Comparison of ENCODE assay signal across 7 cellular contexts in genomic region chr3:62622553-62623174, GRCh38.
DNase-seq lines count a peak whose midpoint lies in the region; ATAC-seq, FAIRE-seq and TF ChIP-seq lines count a peak whose summit lies in the region.

No MANE protein-coding gene starts in this region.

- H2AK5ac ChIP-seq in H1 (ENCODE audit: low read depth, low read length) (no peak overlapping the region), mesendoderm (ENCODE audit: low read length) (no peak overlapping the region)

- H3K9ac ChIP-seq in H1 (replicated peaks in 1 of 4; ENCODE audit: extremely low read depth in 1 of 4, low read depth in 3 of 4, low read length in 3 of 4) (no peak overlapping the region), mesendoderm (ENCODE audit: low read length) (no peak overlapping the region)

- no peak overlapping the region for H3K14ac ChIP-seq in H1 (ENCODE audit: insufficient read length)

- H4K5ac ChIP-seq in H1 (ENCODE audit: insufficient read length, low read depth, low read length) (no peak overlapping the region), mesendoderm (ENCODE audit: low read length) (no peak overlapping the region)

- no peaks in the 10 kb centered on the region for H4K20me1 ChIP-seq in H1 (replicated peaks in 1 of 2; ENCODE audit: control insufficient read depth in 1 of 2, insufficient read depth in 2 of 2, low read length in 2 of 2)

- H3K4me2 ChIP-seq in H1 (ENCODE audit: insufficient read depth in 1 of 2, low read depth in 2 of 2, low read length in 2 of 2) = no peak overlapping the region
- H3K4me2 ChIP-seq in mesendoderm (ENCODE audit: low read length) = no peak overlapping the region

- no peak overlapping the region for H3K4me3 ChIP-seq in H1 (ENCODE audit: extremely low read depth in 1 of 4, insufficient read depth in 2 of 4, low read depth in 3 of 4, low read length in 4 of 4)
- H3K4me3 ChIP-seq in mesendoderm (ENCODE audit: low read length) = no peak overlapping the region

- no peaks in the 10 kb centered on the region for H3K27me3 ChIP-seq in H1 (replicated peaks in 1 of 4; ENCODE audit: control insufficient read depth in 3 of 4, extremely low read depth in 1 of 4, insufficient read depth in 3 of 4, low read length in 3 of 4)
- H3K27me3 ChIP-seq in mesendoderm (ENCODE audit: insufficient read depth, low read length, poor library complexity) = no peaks in the 10 kb centered on the region

- H3K79me1 ChIP-seq in H1 (ENCODE audit: low read depth, low read length) (no peaks in the 10 kb centered on the region), mesendoderm (ENCODE audit: low read length) (no peaks in the 10 kb centered on the region)

- ATAC-seq in HG02798 (IDR thresholded peaks at IDR 0.05; ENCODE audit: poor library complexity, unreplicated experiment) (peak; percentile 71), GM18861 (IDR thresholded peaks at IDR 0.05; ENCODE audit: unreplicated experiment) (no peak), HG03280 (IDR thresholded peaks at IDR 0.05; ENCODE audit: unreplicated experiment) (no peak)

- H4K8ac ChIP-seq in H1 (ENCODE audit: extremely low read depth, insufficient read depth, low read length) (no peak overlapping the region), mesendoderm (ENCODE audit: low read depth, low read length) (no peak overlapping the region)

- CTCF ChIA-PET in GM10248 (lab: Yijun Ruan, JAX) (interaction anchor here (0.9 to 5.0 kb wide), 14 partner anchors 8 to 1196 kb away, joined by 3 to 25 read pairs (median 4); partner anchors contain the start of gene C3orf49), H1 (lab: Charles Lee; ENCODE audit: partially characterized antibody) (interaction anchor here (0.6 to 3.5 kb wide), 31 partner anchors 9 to 1733 kb away, joined by 3 to 20 read pairs (median 5); no protein-coding TSS in a partner anchor)

- H3K27ac ChIP-seq in H1 (ENCODE audit: low read depth, low read length) (no peak overlapping the region), mesendoderm (ENCODE audit: low read depth, low read length) (no peak overlapping the region)

- H3K18ac ChIP-seq in H1 (ENCODE audit: extremely low read depth, low read length) (no peak overlapping the region), mesendoderm (ENCODE audit: low read length) (no peak overlapping the region)

- TF ChIP-seq RAD21 in H1 (IDR thresholded peaks at IDR 0.05 in 1 of 2, conservative IDR thresholded peaks at IDR 0.05 in 1 of 2; ENCODE audit: low read depth in 2 of 2, low read length in 2 of 2) = peak; percentile 83 to 88

- no peaks in the 10 kb centered on the region; the same call in 1 of the 2 replicates for H3K23me2 ChIP-seq in H1 (ENCODE audit: low read depth, low read length)

- no peaks in the 10 kb centered on the region for H3K4me1 ChIP-seq in H1 (replicated peaks in 1 of 4; ENCODE audit: control insufficient read depth in 3 of 4, insufficient read depth in 4 of 4, low read length in 3 of 4)
- no peaks in the 10 kb centered on the region for H3K4me1 ChIP-seq in mesendoderm (ENCODE audit: control insufficient read depth, low read depth, low read length)

- H3K36me3 ChIP-seq in H1 (ENCODE audit: control insufficient read depth in 2 of 4, insufficient read depth in 4 of 4, low read length in 3 of 4) = no peaks in the 10 kb centered on the region
- no peaks in the 10 kb centered on the region for H3K36me3 ChIP-seq in mesendoderm (ENCODE audit: control insufficient read depth, insufficient read depth, low read length)

- WGBS in H1 (ENCODE audit: extremely low coverage in 1 of 2, insufficient coverage in 1 of 2, insufficient read length in 1 of 2, insufficient replicate concordance in 2 of 2, low coverage in 1 of 2, low lambda C conversion rate in 2 of 2, missing lambda C conversion rate in 1 of 2), 2 experiments = 63% methylated on average over 5 of the region's 5 CpGs; no CpG with 5 or more reads in 1 of the 2 experiments
- WGBS in mesendoderm (ENCODE audit: extremely low coverage, insufficient coverage, low lambda C conversion rate) = no CpG with 5 or more reads among the region's 5 CpGs

- H3K79me2 ChIP-seq in H1 (ENCODE audit: control insufficient read depth in 1 of 2, insufficient read depth in 2 of 2, low read length in 2 of 2) (no peaks in the 10 kb centered on the region), mesendoderm (ENCODE audit: control insufficient read depth, insufficient read depth, low read length) (no peaks in the 10 kb centered on the region)

- no peak overlapping the region for H2BK20ac ChIP-seq in H1 (ENCODE audit: low read length)

- DNase-seq in GM10248 (ENCODE audit: extremely low spot score) = peak; percentile 21
- peak; percentile 2 for DNase-seq in NOMO-1 treated with dmso at 0.1 percent for 144 hours (lab: John Stamatoyannopoulos, UW; ENCODE audit: unreplicated experiment)
- DNase-seq in H1 (ENCODE audit: low read depth in 1 of 2, low spot score in 2 of 2) = no peak
- peak; percentile 69 for DNase-seq in mesendoderm

- FAIRE-seq in H1 (lab: Jason Lieb, UNC) = peak; percentile 98

- H2AFZ ChIP-seq in H1 (ENCODE audit: low read length) = no peak overlapping the region

- H3K56ac ChIP-seq in H1 (replicated peaks; ENCODE audit: insufficient read length, low read depth, low read length) (no peak overlapping the region), mesendoderm (ENCODE audit: low read length) (no peak overlapping the region)

- H2BK120ac ChIP-seq in H1 (replicated peaks; ENCODE audit: low read depth, low read length) (no peak overlapping the region), mesendoderm (ENCODE audit: low read depth, low read length) (no peak overlapping the region)

- POLR2A ChIA-PET in GM10248 (lab: Yijun Ruan, JAX) (no interaction called here), H1 (lab: Charles Lee; ENCODE audit: partially characterized antibody) (interaction anchor here (0.8 kb wide), 1 partner anchor 605 kb away, joined by 3 read pairs; no protein-coding TSS in a partner anchor)

- no peak overlapping the region for H2BK5ac ChIP-seq in H1 (ENCODE audit: low read depth, low read length)
- H2BK5ac ChIP-seq in mesendoderm (ENCODE audit: low read length) = no peak overlapping the region

- no peak for TF ChIP-seq POLR2A in H1 (IDR thresholded peaks at IDR 0.05; ENCODE audit: control extremely low read depth in 1 of 2, low read depth in 2 of 2, low read length in 2 of 2)

- no peak overlapping the region for H4K91ac ChIP-seq in H1 (replicated peaks; ENCODE audit: insufficient read length, low read length)

- no peak overlapping the region for H3K23ac ChIP-seq in H1 (ENCODE audit: insufficient read length)
- no peak overlapping the region for H3K23ac ChIP-seq in mesendoderm (ENCODE audit: low read length)

- TF ChIP-seq CTCF in GM10248 (IDR thresholded peaks at IDR 0.05; ENCODE audit: control extremely low read depth, extremely low read depth, low read depth, missing control alignments) (peak; percentile 29), H1 (IDR thresholded peaks at IDR 0.05; ENCODE audit: control extremely low read depth in 1 of 3, insufficient read depth in 1 of 3, low read depth in 1 of 3, low read length in 3 of 3) (peak in 2 of 3 experiments; percentile 61 to 63; a peak in 3 of 4 replicates)

- H2BK12ac ChIP-seq in H1 (ENCODE audit: low read depth, low read length) = no peak overlapping the region

- H3K4ac ChIP-seq in H1 (replicated peaks; ENCODE audit: insufficient read length, low read depth, low read length) (no peak overlapping the region), mesendoderm (ENCODE audit: low read depth, low read length) (no peak overlapping the region)

- TF ChIP-seq EP300 in H1 (IDR thresholded peaks at IDR 0.05; ENCODE audit: borderline replicate concordance in 1 of 2, low read depth in 2 of 2, low read length in 2 of 2) = no peak

- no peaks in the 10 kb centered on the region for H3K9me3 ChIP-seq in H1 (ENCODE audit: insufficient read depth in 2 of 2, low read depth in 1 of 2, low read length in 1 of 2)

- H2BK15ac ChIP-seq in H1 (ENCODE audit: low read length) (no peak overlapping the region), mesendoderm (replicated peaks; ENCODE audit: low read depth) (no peak overlapping the region)

TF ChIP-seq in H1, 55 proteins besides CTCF, POLR2A, EP300 and RAD21:
- TF ChIP-seq EZH2 (IDR thresholded peaks at IDR 0.05; ENCODE audit: low read depth, low read length, severe bottlenecking) (no peak), CHD1 (IDR thresholded peaks at IDR 0.05; ENCODE audit: low read depth, low read length) (no peak), SP4 (IDR thresholded peaks at IDR 0.05; ENCODE audit: low read length) (no peak), BCL11A (IDR thresholded peaks at IDR 0.05; ENCODE audit: low read depth in 2 of 2, low read length in 2 of 2) (no peak), ATF3 (IDR thresholded peaks at IDR 0.05; ENCODE audit: insufficient read depth, low read depth, low read length) (no peak), SIN3A (conservative IDR thresholded peaks at IDR 0.05 in 1 of 2, IDR thresholded peaks at IDR 0.05 in 1 of 2; ENCODE audit: low read depth in 1 of 2, low read length in 2 of 2) (no peak), FOSL1 (IDR thresholded peaks at IDR 0.05; ENCODE audit: insufficient read depth, low read depth, low read length) (no peak), USF2 (IDR thresholded peaks at IDR 0.05; ENCODE audit: low read length) (no peak), ZNF274 (IDR thresholded peaks at IDR 0.05; ENCODE audit: borderline replicate concordance, extremely low read depth, low read length) (no peak)

Comparison
In these comparisons a context has a peak if more than half of its experiments do, and no peak if none do; other contexts are left out.
1. DNase-seq: peak in GM10248 (single experiment), NOMO-1 treated with dmso at 0.1 percent for 144 hours (single experiment) and mesendoderm (single experiment); none in H1 (0 of 2).